25 cellular contexts compared by ENCODE assay signal in the genomic region with DNA sequence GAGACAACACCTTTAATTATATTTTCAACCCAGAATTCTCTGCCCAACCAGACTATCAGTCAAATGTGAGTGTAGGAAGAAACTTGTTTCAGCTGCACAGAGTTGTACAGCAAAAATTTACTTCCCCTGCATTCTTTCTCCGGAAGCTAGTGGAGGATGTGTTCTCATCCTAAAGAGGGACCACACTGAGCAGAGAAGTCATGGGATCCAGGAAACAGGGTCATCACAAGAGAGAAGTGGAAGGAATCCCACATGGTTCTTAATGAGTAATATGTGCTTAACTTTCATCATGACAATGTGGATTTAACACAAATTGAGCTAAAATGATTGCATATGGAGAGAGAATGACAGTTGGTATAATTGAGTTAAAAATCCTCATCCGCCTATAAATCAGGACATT.
"Had no signal": no experiment of that assay in that cellular context is flagged by ENCODE, and none has a peak within 500 bp of the region (broad histone marks: within the 10 kb centered on the region; RNA-seq: fewer than 3 reads in every experiment).

No MANE protein-coding gene starts in this region.

- H3K27me3 ChIP-seq: foreskin keratinocyte, hepatocyte, tibial nerve had no signal

- FAIRE-seq: small intestine, urothelium cell line had no signal

- H3K9me3 ChIP-seq: left ventricle myocardium inferior, tibial nerve had no signal

- H3K4me1 ChIP-seq: foreskin keratinocyte, tibial nerve had no signal

- H3K27ac ChIP-seq: foreskin keratinocyte, hepatocyte, left ventricle myocardium inferior, tibial nerve had no signal

- H2AFZ ChIP-seq: hepatocyte had no signal

- DNase-seq: activated CD4-positive, alpha-beta T cell treated with anti-CD3 and anti-CD28 coated beads, Interleukin-2, amount 50 U/mL, for 4 hours; activated CD8-positive, alpha-beta memory T cell treated with anti-CD3 and anti-CD28 coated beads for 24 hours; activated CD8-positive, alpha-beta memory T cell treated with anti-CD3 and anti-CD28 coated beads, Interleukin-2, amount 50 U/mL, for 48 hours; activated naive CD4-positive, alpha-beta T cell; activated naive CD8-positive, alpha-beta T cell treated with anti-CD3 and anti-CD28 coated beads for 36 hours; activated T-cell treated with anti-CD3 and anti-CD28 coated beads, Interleukin-2, amount 50 U/mL, for 4 hours; amniotic stem cell; cerebellar nuclear complex; cortex of kidney; effector CD8-positive, alpha-beta T cell; foreskin keratinocyte; glutamatergic neuron; immature natural killer cell; left ventricle myocardium inferior; occipital lobe; small intestine; stimulated activated CD4-positive, alpha-beta T cell treated with anti-CD3 and anti-CD28 coated beads, Interleukin-2, amount 100 ng/mL, for 24 hours; stimulated activated naive CD8-positive, alpha-beta T cell treated with anti-CD3 and anti-CD28 coated beads, Interleukin-15, amount 100 ng/mL, for 72 hours; T-helper 9 cell had no signal

- H3K4me3 ChIP-seq: hepatocyte, left ventricle myocardium inferior, tibial nerve had no signal

- H3K4me2 ChIP-seq: hepatocyte had no signal

- ATAC-seq: activated T-cell treated with anti-CD3 and anti-CD28 coated beads, Interleukin-2, amount 50 U/mL, for 4 hours; foreskin keratinocyte; sciatic nerve; stimulated activated effector memory CD8-positive, alpha-beta T cell treated with anti-CD3 and anti-CD28 coated beads, Interleukin-12 subunit alpha, Interleukin-12 subunit beta, amount 100 ng/mL, for 72 hours; stimulated activated naive CD8-positive, alpha-beta T cell treated with anti-CD3 and anti-CD28 coated beads, Interleukin-15, amount 100 ng/mL, for 72 hours; WTC11 had no signal
